In genomic region chr11:77634724-77635123, GRCh38 we compare ENCODE assay signal across 1 cellular context.
TF ChIP-seq lines count a peak whose summit lies in the region.

No MANE protein-coding gene starts in this region.

TF ChIP-seq in GM23338, 12 proteins besides CTCF, POLR2A, EP300 and RAD21 (continued from another document):
- TF ChIP-seq ZNF462 (CRISPR knock-in tag; IDR thresholded peaks at IDR 0.05) (no peak), NANOG (IDR thresholded peaks at IDR 0.05; ENCODE audit: borderline replicate concordance) (no peak), ZNF331 (CRISPR knock-in tag; IDR thresholded peaks at IDR 0.05; ENCODE audit: low read depth) (no peak), EZH2phosphoT487 (IDR thresholded peaks at IDR 0.05; ENCODE audit: unreplicated experiment) (no peak), EZH2 (IDR thresholded peaks at IDR 0.05; ENCODE audit: low read depth, unreplicated experiment) (no peak), JUNB (IDR thresholded peaks at IDR 0.05; ENCODE audit: unreplicated experiment) (no peak), ZNF114 (CRISPR knock-in tag; IDR thresholded peaks at IDR 0.05) (no peak), REST (IDR thresholded peaks at IDR 0.05; ENCODE audit: unreplicated experiment) (no peak), ETS1 (IDR thresholded peaks at IDR 0.05) (no peak)
